ENCODE assay signal across 8 cellular contexts in the genomic region with DNA sequence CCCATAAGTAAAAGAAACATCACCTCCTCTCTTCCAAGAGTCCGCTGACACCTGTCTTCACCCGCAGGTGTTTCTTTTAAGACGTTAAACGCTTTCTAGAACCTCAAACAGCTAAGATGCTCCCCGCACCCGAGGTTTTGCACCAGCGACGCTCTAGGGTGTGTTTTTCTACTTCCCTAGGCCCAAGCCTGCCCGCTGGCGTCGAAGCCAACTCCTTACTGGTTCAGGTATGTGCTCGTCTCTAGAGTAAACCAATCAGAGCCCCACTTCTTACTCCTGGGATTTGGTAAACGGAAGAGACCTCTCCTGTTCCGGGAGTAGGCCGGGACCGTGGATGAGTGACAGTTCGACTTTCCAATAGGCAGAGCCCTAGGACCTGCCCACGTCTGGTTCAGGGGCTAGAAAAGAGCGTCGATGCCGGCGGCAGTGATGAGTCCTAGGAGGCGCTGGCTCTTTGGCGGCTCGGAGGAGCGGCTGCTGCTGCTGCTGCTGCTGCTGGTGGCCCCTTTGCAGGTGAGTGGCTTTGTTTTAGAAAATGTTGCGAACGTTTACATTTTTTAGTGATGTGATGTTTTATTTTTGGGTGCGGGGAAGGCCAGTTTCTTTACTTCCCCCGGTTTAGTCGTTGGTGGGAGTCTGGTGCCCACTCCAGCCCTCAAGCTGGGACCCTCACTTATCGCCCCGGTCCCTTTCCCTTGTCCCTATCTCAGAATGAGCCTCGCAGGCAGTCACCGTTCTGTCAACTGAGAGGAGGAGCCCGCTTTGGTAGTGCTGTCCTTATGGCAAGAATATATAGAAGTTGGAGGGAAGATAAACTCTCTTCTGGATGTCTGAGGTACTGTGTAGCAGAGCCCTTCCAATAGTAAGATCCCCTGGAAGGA. TPM values are rescaled to one million over a fixed set of nuclear protein-coding genes. Genes with fewer than 3 reads are reported as not detected.
DNase-seq lines count a peak whose midpoint lies in the region; ATAC-seq and TF ChIP-seq lines count a peak whose summit lies in the region.

A gene (plus strand): TSS at position 429 of the 881 bp plus-strand sequence. CDS start 14,655 bp downstream, outside the sequence.

- no peaks in the 10 kb centered on the region for H3K27me3 ChIP-seq in ovary
- no peaks in the 10 kb centered on the region for H3K27me3 ChIP-seq in tibial artery

- H3K4me1 ChIP-seq in ovary (ENCODE audit: insufficient read depth) = peaks cover 6% of the 10 kb centered on the region
- H3K4me1 ChIP-seq in tibial artery = peaks cover 0 to 23% (median 10%) of the 10 kb centered on the region in 4 donors

- intact Hi-C loops in Right ventricle myocardium inferior (cut with DNase I) = loop anchor here (10.0 kb wide), 1 partner anchor 528 kb away; a partner anchor contains a TSS
- intact Hi-C loops in ovary (cut with DNase I) = no loop called here
- intact Hi-C loops in tibial artery (cut with DNase I; ENCODE audit: low total_unique reads) = no loop called here

- TF ChIP-seq POLR2A in ovary (IDR thresholded peaks at IDR 0.05) = peak; percentile 81

- TF ChIP-seq CTCF in GM12865 (IDR thresholded peaks at IDR 0.05; ENCODE audit: insufficient read depth, low read depth, low read length, missing control alignments) = peak; percentile 48
- no peak for TF ChIP-seq CTCF in ovary (IDR thresholded peaks at IDR 0.05)
- TF ChIP-seq CTCF in tibial artery (IDR thresholded peaks at IDR 0.05) = peak; percentile 2 to 25

- 0 to 1% (median 0%) methylated on average over 36 of the region's 36 CpGs for WGBS in ovary, 3 donors

- H3K9me3 ChIP-seq in ovary = no peaks in the 10 kb centered on the region
- no peaks in the 10 kb centered on the region for H3K9me3 ChIP-seq in tibial artery

- DNase-seq in GM12865 (ENCODE audit: low read depth) (peak; percentile 100), NCI-H1105 (lab: John Stamatoyannopoulos, UW) (peak; percentile 98), SKM-1 treated with dmso at 0.1 percent for 144 hours (lab: John Stamatoyannopoulos, UW; ENCODE audit: unreplicated experiment) (peak; percentile 99), Right ventricle myocardium inferior (ENCODE audit: missing footprints) (peak; percentile 96), ovary (peak; percentile 97 to 99 (median 97)), tibial artery (peak; percentile 98 to 99)
- peak; percentile 94 for DNase-seq in activated naive CD8-positive, alpha-beta T cell treated with anti-CD3 and anti-CD28 coated beads, Interleukin-2, amount 50 U/mL, for 16 hours (ENCODE audit: low read depth, low spot score)

- peak within 1 kb of the TSS in 1 of 2 donors; percentile 82 for H3K27ac ChIP-seq in ovary
- peak within 1 kb of the TSS; percentile 86 for H3K27ac ChIP-seq in tibial artery

- H3K4me3 ChIP-seq in GM12865 (ENCODE audit: low read depth, low read length) (peak within 1 kb of the TSS; percentile 89), ovary (peak within 1 kb of the TSS; percentile 51), tibial artery (peak within 1 kb of the TSS; percentile 58 to 77)

- no peaks in the 10 kb centered on the region for H3K36me3 ChIP-seq in ovary
- H3K36me3 ChIP-seq in tibial artery = no peaks in the 10 kb centered on the region

- TF ChIP-seq EP300 in ovary (IDR thresholded peaks at IDR 0.05) = no peak

- ATAC-seq in HG02642 (IDR thresholded peaks at IDR 0.05; ENCODE audit: poor library complexity, unreplicated experiment) = peak; percentile 98
- ATAC-seq in Right ventricle myocardium inferior = peak; percentile 100

RNA-seq across cellular contexts. Expression of the gene that starts here (rescaled TPM):
- 14.0 TPM for total RNA-seq in Right ventricle myocardium inferior
- total RNA-seq in ovary = 10 to 100 TPM in 1 of 7 donors, 1 to 10 TPM in 6; 6.5 to 12.1 (median 8.8) TPM
- 10 to 100 TPM in 1 of 2 donors, 1 to 10 TPM in 1; 9.7 to 18.1 TPM for polyA plus RNA-seq in ovary

Comparison
In these comparisons a context has a peak if more than half of its experiments do, and no peak if none do; other contexts are left out.
1. CTCF ChIP-seq: peak in GM12865 (single experiment) and tibial artery (2 of 2); none in ovary (0 of 3).
2. Peak in every context shown above with its lines, with median percentiles within 50 percentile points of each other: DNase-seq and H3K4me3 ChIP-seq.